Comparison of ENCODE assay signal across 39 cellular contexts in the genomic region with DNA sequence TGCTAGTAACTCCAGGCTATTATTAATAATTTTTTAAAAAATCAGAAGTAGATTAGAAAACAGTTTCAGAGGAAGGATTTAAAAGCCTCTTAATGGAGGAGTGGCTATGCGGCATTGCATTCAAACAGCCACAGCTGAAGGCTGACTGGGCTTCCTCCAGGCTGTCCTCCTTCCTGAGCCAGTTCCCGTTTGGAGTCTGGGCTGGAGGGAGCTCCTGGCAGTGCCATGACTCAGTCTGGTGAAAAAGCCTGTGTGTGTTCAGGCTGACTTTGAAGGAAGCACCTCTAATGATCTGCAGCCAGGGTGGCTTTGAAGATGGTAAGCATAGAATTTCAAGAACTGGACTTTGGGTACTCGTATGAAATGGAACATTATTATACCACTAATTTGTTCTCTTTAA.
"Had no signal": no experiment of that assay in that cellular context is flagged by ENCODE, and none has a peak within 500 bp of the region (broad histone marks: within the 10 kb centered on the region; RNA-seq: fewer than 3 reads in every experiment).

No MANE protein-coding gene starts in this region.

- H3K27ac Mint-ChIP-seq: activated naive CD4-positive, alpha-beta T cell treated with anti-CD3 and anti-CD28 coated beads for 36 hours; activated naive CD4-positive, alpha-beta T cell treated with anti-CD3 and anti-CD28 coated beads, Interleukin-2, amount 10 ng/mL, durations not matched to agents 7 days and 5 days; activated naive CD4-positive, alpha-beta T cell treated with anti-CD3 and anti-CD28 coated beads, Interleukin-2, amount 50 U/mL, for 24 hours; activated naive CD4-positive, alpha-beta T cell treated with anti-CD3 and anti-CD28 coated beads, Interleukin-2, amount 50 U/mL, for 72 hours; activated naive CD8-positive, alpha-beta T cell; activated naive CD8-positive, alpha-beta T cell treated with anti-CD3 and anti-CD28 coated beads for 36 hours; activated naive CD8-positive, alpha-beta T cell treated with anti-CD3 and anti-CD28 coated beads, Interleukin-2, amount 10 ng/mL, durations not matched to agents 7 days and 5 days; activated naive CD8-positive, alpha-beta T cell treated with anti-CD3 and anti-CD28 coated beads, Interleukin-2, amount 50 U/mL, for 24 hours; activated T-cell treated with anti-CD3 and anti-CD28 coated beads, Interleukin-2, amount 50 U/mL, for 24 hours; activated T-cell treated with anti-CD3 and anti-CD28 coated beads, Interleukin-2, amount 50 U/mL, for 72 hours; activated T-helper 1 cell treated with anti-CD3 and anti-CD28 coated beads, Interleukin-12 subunit alpha, Interleukin-12 subunit beta, Interleukin-2, Interleukin-4 antibody, amounts not matched to agents 30 ng/mL and 10 ng/mL and 1 ng/mL, durations not matched to agents 14 hours and 24 hours and 36 hours; activated T-helper 17 cell treated with anti-CD3 and anti-CD28 coated beads, Interleukin-2, amount 50 U/mL, for 72 hours; activated T-helper 2 cell treated with anti-CD3 and anti-CD28 coated beads, Interferon-gamma antibody, Interleukin-2, Interleukin-4, amounts not matched to agents 10 μg/mL and 5 μg/mL and 100 μg/mL, durations not matched to agents 14 hours and 24 hours and 36 hours; brain had no signal

- H3K27ac ChIP-seq: adrenal gland, ascending aorta, body of pancreas, brain microvascular endothelial cell, breast epithelium, cardiac muscle cell had no signal

- H3K4me3 Mint-ChIP-seq: activated naive CD4-positive, alpha-beta T cell treated with anti-CD3 and anti-CD28 coated beads for 36 hours; activated naive CD4-positive, alpha-beta T cell treated with anti-CD3 and anti-CD28 coated beads, Interleukin-2, amount 10 ng/mL, durations not matched to agents 7 days and 5 days; activated naive CD4-positive, alpha-beta T cell treated with anti-CD3 and anti-CD28 coated beads, Interleukin-2, amount 50 U/mL, for 24 hours; activated naive CD8-positive, alpha-beta T cell; activated naive CD8-positive, alpha-beta T cell treated with anti-CD3 and anti-CD28 coated beads for 36 hours; activated naive CD8-positive, alpha-beta T cell treated with anti-CD3 and anti-CD28 coated beads, Interleukin-2, amount 10 ng/mL, durations not matched to agents 7 days and 5 days; activated naive CD8-positive, alpha-beta T cell treated with anti-CD3 and anti-CD28 coated beads, Interleukin-2, amount 50 U/mL, for 24 hours; activated T-cell treated with anti-CD3 and anti-CD28 coated beads, Interleukin-2, amount 50 U/mL, for 24 hours; activated T-cell treated with anti-CD3 and anti-CD28 coated beads, Interleukin-2, amount 50 U/mL, for 4 hours; activated T-cell treated with anti-CD3 and anti-CD28 coated beads, Interleukin-2, amount 50 U/mL, for 72 hours; activated T-helper 1 cell treated with anti-CD3 and anti-CD28 coated beads, Interleukin-12 subunit alpha, Interleukin-12 subunit beta, Interleukin-2, Interleukin-4 antibody, amounts not matched to agents 30 ng/mL and 10 ng/mL and 1 ng/mL, durations not matched to agents 14 hours and 24 hours and 36 hours; activated T-helper 17 cell treated with anti-CD3 and anti-CD28 coated beads, Interleukin-2, amount 50 U/mL, for 72 hours; brain; central memory CD8-positive, alpha-beta T cell had no signal

- ATAC-seq: activated naive CD4-positive, alpha-beta T cell treated with anti-CD3 and anti-CD28 coated beads, Interleukin-2, amount 50 U/mL, for 72 hours; activated naive CD8-positive, alpha-beta T cell treated with anti-CD3 and anti-CD28 coated beads, Interleukin-2, amount 50 U/mL, for 24 hours; activated T-cell treated with anti-CD3 and anti-CD28 coated beads, Interleukin-2, amount 50 U/mL, for 4 hours; activated T-cell treated with anti-CD3 and anti-CD28 coated beads, Interleukin-2, amount 50 U/mL, for 72 hours; activated T-helper 17 cell treated with anti-CD3 and anti-CD28 coated beads, Interleukin-2, amount 50 U/mL, for 72 hours; body of pancreas had no signal

- H3K4me1 Mint-ChIP-seq: activated naive CD4-positive, alpha-beta T cell treated with anti-CD3 and anti-CD28 coated beads, Interleukin-2, amount 10 ng/mL, durations not matched to agents 7 days and 5 days; activated naive CD4-positive, alpha-beta T cell treated with anti-CD3 and anti-CD28 coated beads, Interleukin-2, amount 50 U/mL, for 24 hours; activated naive CD8-positive, alpha-beta T cell treated with anti-CD3 and anti-CD28 coated beads for 36 hours; activated naive CD8-positive, alpha-beta T cell treated with anti-CD3 and anti-CD28 coated beads, Interleukin-2, amount 10 ng/mL, durations not matched to agents 7 days and 5 days; activated naive CD8-positive, alpha-beta T cell treated with anti-CD3 and anti-CD28 coated beads, Interleukin-2, amount 50 U/mL, for 24 hours; activated T-helper 17 cell treated with anti-CD3 and anti-CD28 coated beads, Interleukin-2, amount 50 U/mL, for 72 hours; central memory CD8-positive, alpha-beta T cell had no signal

- H3K36me3 ChIP-seq: adrenal gland, ascending aorta, brain microvascular endothelial cell, breast epithelium, cardiac muscle cell had no signal

- DNase-seq: activated effector memory CD4-positive, alpha-beta T cell treated with anti-CD3 and anti-CD28 coated beads, Interleukin-2, amount 50 U/mL, for 16 hours; activated effector memory CD4-positive, alpha-beta T cell treated with Interleukin-2 at 50 U/mL for 16 hours; activated gamma-delta T cell; activated gamma-delta T cell treated with Interleukin-2 at 50 U/mL for 16 hours; activated naive CD4-positive, alpha-beta T cell; activated naive CD4-positive, alpha-beta T cell treated with anti-CD3 and anti-CD28 coated beads for 36 hours; activated naive CD4-positive, alpha-beta T cell treated with anti-CD3 and anti-CD28 coated beads, Interleukin-2, amount 10 ng/mL, durations not matched to agents 7 days and 5 days; activated naive CD4-positive, alpha-beta T cell treated with anti-CD3 and anti-CD28 coated beads, Interleukin-2, amount 50 U/mL, for 16 hours; activated naive CD4-positive, alpha-beta T cell treated with Interleukin-2 at 50 U/mL for 16 hours; activated naive CD8-positive, alpha-beta T cell treated with anti-CD3 and anti-CD28 coated beads for 36 hours; activated naive CD8-positive, alpha-beta T cell treated with anti-CD3 and anti-CD28 coated beads, Interleukin-2, amount 10 ng/mL, durations not matched to agents 7 days and 5 days; activated naive CD8-positive, alpha-beta T cell treated with anti-CD3 and anti-CD28 coated beads, Interleukin-2, amount 50 U/mL, for 24 hours; activated T-cell treated with anti-CD3 and anti-CD28 coated beads, Interleukin-2, amount 50 U/mL, for 24 hours; activated T-cell treated with anti-CD3 and anti-CD28 coated beads, Interleukin-2, amount 50 U/mL, for 4 hours; activated T-cell treated with anti-CD3 and anti-CD28 coated beads, Interleukin-2, amount 50 U/mL, for 48 hours; activated T-cell treated with anti-CD3 and anti-CD28 coated beads, Interleukin-2, amount 50 U/mL, for 72 hours; adrenal gland; amniotic stem cell; amygdala; anterior cingulate cortex; aorta; body of pancreas; brain microvascular endothelial cell; caudate nucleus; central memory CD4-positive, alpha-beta T cell; cerebellar nuclear complex had no signal

- H3K9me3 Mint-ChIP-seq: activated naive CD4-positive, alpha-beta T cell treated with anti-CD3 and anti-CD28 coated beads, Interleukin-2, amount 10 ng/mL, durations not matched to agents 7 days and 5 days; activated naive CD4-positive, alpha-beta T cell treated with anti-CD3 and anti-CD28 coated beads, Interleukin-2, amount 50 U/mL, for 24 hours; activated naive CD8-positive, alpha-beta T cell treated with anti-CD3 and anti-CD28 coated beads for 36 hours; activated naive CD8-positive, alpha-beta T cell treated with anti-CD3 and anti-CD28 coated beads, Interleukin-2, amount 10 ng/mL, durations not matched to agents 7 days and 5 days; activated naive CD8-positive, alpha-beta T cell treated with anti-CD3 and anti-CD28 coated beads, Interleukin-2, amount 50 U/mL, for 24 hours; activated T-helper 1 cell treated with anti-CD3 and anti-CD28 coated beads, Interleukin-12 subunit alpha, Interleukin-12 subunit beta, Interleukin-2, Interleukin-4 antibody, amounts not matched to agents 30 ng/mL and 10 ng/mL and 1 ng/mL, durations not matched to agents 14 hours and 24 hours and 36 hours; activated T-helper 17 cell treated with anti-CD3 and anti-CD28 coated beads, Interleukin-2, amount 50 U/mL, for 72 hours; activated T-helper 2 cell treated with anti-CD3 and anti-CD28 coated beads, Interferon-gamma antibody, Interleukin-2, Interleukin-4, amounts not matched to agents 10 μg/mL and 5 μg/mL and 100 μg/mL, durations not matched to agents 14 hours and 24 hours and 36 hours; brain had no signal

- H3K9me3 ChIP-seq: adrenal gland, ascending aorta, body of pancreas, breast epithelium had no signal

- H3K4me3 ChIP-seq: adrenal gland, ascending aorta, body of pancreas, breast epithelium, cardiac muscle cell had no signal

- FAIRE-seq: astrocyte, bronchial epithelial cell had no signal

- H3K36me3 Mint-ChIP-seq: activated naive CD4-positive, alpha-beta T cell treated with anti-CD3 and anti-CD28 coated beads, Interleukin-2, amount 10 ng/mL, durations not matched to agents 7 days and 5 days; activated naive CD4-positive, alpha-beta T cell treated with anti-CD3 and anti-CD28 coated beads, Interleukin-2, amount 50 U/mL, for 24 hours; activated naive CD8-positive, alpha-beta T cell; activated naive CD8-positive, alpha-beta T cell treated with anti-CD3 and anti-CD28 coated beads for 36 hours; activated naive CD8-positive, alpha-beta T cell treated with anti-CD3 and anti-CD28 coated beads, Interleukin-2, amount 10 ng/mL, durations not matched to agents 7 days and 5 days; brain had no signal

- H3K4me1 ChIP-seq: adrenal gland, ascending aorta, body of pancreas, breast epithelium had no signal

- H3K27me3 Mint-ChIP-seq: activated naive CD4-positive, alpha-beta T cell treated with anti-CD3 and anti-CD28 coated beads, Interleukin-2, amount 10 ng/mL, durations not matched to agents 7 days and 5 days; activated naive CD8-positive, alpha-beta T cell; activated naive CD8-positive, alpha-beta T cell treated with anti-CD3 and anti-CD28 coated beads, Interleukin-2, amount 10 ng/mL, durations not matched to agents 7 days and 5 days; activated T-cell treated with anti-CD3 and anti-CD28 coated beads, Interleukin-2, amount 50 U/mL, for 24 hours; brain; central memory CD8-positive, alpha-beta T cell had no signal

- H3K27me3 ChIP-seq: adrenal gland, ascending aorta, brain microvascular endothelial cell had no signal
